16 cellular contexts compared by ENCODE assay signal in the genomic region with DNA sequence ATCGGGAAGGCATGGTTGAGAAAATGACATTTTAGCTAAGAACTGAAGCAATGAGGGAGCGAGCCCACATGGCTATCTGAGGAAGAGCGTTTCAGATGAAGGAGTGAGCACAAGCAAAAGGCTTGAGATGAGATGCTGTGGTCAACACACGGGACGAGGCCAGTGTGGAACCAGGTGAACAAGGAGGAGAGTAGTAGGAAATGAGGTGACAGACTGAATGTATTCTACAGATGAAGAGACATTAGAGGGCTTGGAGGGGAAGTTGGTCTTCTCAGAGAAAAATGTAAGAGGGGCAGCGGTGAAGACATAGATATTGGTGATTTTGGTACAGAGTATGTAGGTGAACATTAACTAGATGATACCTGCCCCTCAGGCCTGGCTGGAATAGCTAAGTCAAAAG.
"Had no signal": no experiment of that assay in that cellular context is flagged by ENCODE, and none has a peak within 500 bp of the region (broad histone marks: within the 10 kb centered on the region; RNA-seq: fewer than 3 reads in every experiment).

No MANE protein-coding gene starts in this region.

- H3K4me1 Mint-ChIP-seq: activated CD8-positive, alpha-beta memory T cell treated with anti-CD3 and anti-CD28 coated beads, Interleukin-2, amount 10 ng/mL, durations not matched to agents 7 days and 5 days; stimulated activated memory B cell treated with anti-CD40 and anti-IgM and Interleukin-4, amounts not matched to agents 10 μg/mL and 1 μg/mL and 100 μg/mL, for 72 hours had no signal

- H3K4me3 Mint-ChIP-seq: activated CD4-positive, alpha-beta memory T cell treated with anti-CD3 and anti-CD28 coated beads for 36 hours; activated CD8-positive, alpha-beta memory T cell treated with anti-CD3 and anti-CD28 coated beads, Interleukin-2, amount 10 ng/mL, durations not matched to agents 7 days and 5 days; stimulated activated memory B cell treated with anti-CD40 and anti-IgM and Interleukin-4, amounts not matched to agents 10 μg/mL and 1 μg/mL and 100 μg/mL, for 72 hours; T-cell had no signal

- H3K4me3 ChIP-seq: pancreas, thyroid gland, vagina had no signal

- H3K27ac ChIP-seq: pancreas, thyroid gland, vagina had no signal

- H3K27me3 Mint-ChIP-seq: activated CD4-positive, alpha-beta memory T cell treated with anti-CD3 and anti-CD28 coated beads for 36 hours; activated CD8-positive, alpha-beta memory T cell treated with anti-CD3 and anti-CD28 coated beads, Interleukin-2, amount 10 ng/mL, durations not matched to agents 7 days and 5 days; stimulated activated memory B cell treated with anti-CD40 and anti-IgM and Interleukin-4, amounts not matched to agents 10 μg/mL and 1 μg/mL and 100 μg/mL, for 72 hours; T-cell had no signal

- H3K4me1 ChIP-seq: pancreas, thyroid gland, vagina had no signal

- FAIRE-seq: pancreas had no signal

- H3K27ac Mint-ChIP-seq: activated CD4-positive, alpha-beta memory T cell treated with anti-CD3 and anti-CD28 coated beads for 36 hours; activated CD8-positive, alpha-beta memory T cell treated with anti-CD3 and anti-CD28 coated beads, Interleukin-2, amount 10 ng/mL, durations not matched to agents 7 days and 5 days; activated naive CD4-positive, alpha-beta T cell treated with anti-CD3 and anti-CD28 coated beads, Interleukin-2, amount 50 U/mL, for 72 hours; stimulated activated memory B cell treated with anti-CD40 and anti-IgM and Interleukin-4, amounts not matched to agents 10 μg/mL and 1 μg/mL and 100 μg/mL, for 72 hours; T-cell had no signal

- DNase-seq: activated CD4-positive, alpha-beta memory T cell treated with anti-CD3 and anti-CD28 coated beads for 36 hours; activated CD4-positive, alpha-beta T cell treated with anti-CD3 and anti-CD28 coated beads for 1 hour; activated CD8-positive, alpha-beta memory T cell treated with anti-CD3 and anti-CD28 coated beads, Interleukin-2, amount 10 ng/mL, durations not matched to agents 7 days and 5 days; activated effector memory CD4-positive, alpha-beta T cell treated with Interleukin-2 at 50 U/mL for 16 hours; activated T-cell treated with anti-CD3 and anti-CD28 coated beads, Interleukin-2, amount 50 U/mL, for 1 hour; aorta; cerebellar nuclear complex; effector CD8-positive, alpha-beta T cell; foreskin melanocyte; head of caudate nucleus; pancreas; T-cell; thyroid gland had no signal

- ATAC-seq: activated CD8-positive, alpha-beta memory T cell treated with anti-CD3 and anti-CD28 coated beads, Interleukin-2, amount 10 ng/mL, durations not matched to agents 7 days and 5 days; activated naive CD4-positive, alpha-beta T cell treated with anti-CD3 and anti-CD28 coated beads, Interleukin-2, amount 50 U/mL, for 72 hours; stimulated activated memory B cell treated with anti-CD40 and anti-IgM and Interleukin-4, amounts not matched to agents 10 μg/mL and 1 μg/mL and 100 μg/mL, for 72 hours; T-cell had no signal

- H3K27me3 ChIP-seq: pancreas, thyroid gland, vagina had no signal

- H3K9me3 Mint-ChIP-seq: activated CD4-positive, alpha-beta memory T cell treated with anti-CD3 and anti-CD28 coated beads for 36 hours; activated naive CD4-positive, alpha-beta T cell treated with anti-CD3 and anti-CD28 coated beads, Interleukin-2, amount 50 U/mL, for 72 hours; stimulated activated memory B cell treated with anti-CD40 and anti-IgM and Interleukin-4, amounts not matched to agents 10 μg/mL and 1 μg/mL and 100 μg/mL, for 72 hours; T-cell had no signal

- H3K9me3 ChIP-seq: pancreas, thyroid gland, vagina had no signal
